Comparison of ENCODE assay signal across 18 cellular contexts in the genomic region with DNA sequence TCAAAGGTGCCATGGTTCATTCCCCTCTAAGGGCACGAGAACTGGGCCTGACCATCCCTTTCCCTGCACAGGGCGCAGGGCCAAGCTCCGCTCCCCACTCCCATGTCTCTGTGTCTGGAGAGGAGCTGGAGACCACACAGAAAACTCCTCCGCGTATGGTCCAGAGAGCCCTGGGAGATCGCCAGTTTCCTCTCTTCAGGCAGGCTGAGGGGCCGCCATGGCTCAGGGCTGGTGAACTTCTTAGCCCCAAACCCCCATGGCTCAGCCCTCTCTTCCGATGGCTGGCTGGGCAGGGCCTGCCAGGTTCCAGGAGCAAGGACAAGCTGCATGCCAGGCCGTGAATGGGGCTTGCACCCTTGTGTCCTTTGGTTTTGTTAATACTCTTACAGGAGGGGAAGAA. TPM values are rescaled to one million over a fixed set of nuclear protein-coding genes. Genes with fewer than 3 reads are reported as not detected.
DNase-seq lines count a peak whose midpoint lies in the region; ATAC-seq, FAIRE-seq and TF ChIP-seq lines count a peak whose summit lies in the region.
"Had no signal": no experiment of that assay in that cellular context is flagged by ENCODE, and none has a peak within 500 bp of the region (broad histone marks: within the 10 kb centered on the region; RNA-seq: fewer than 3 reads in every experiment).

No MANE protein-coding gene starts in this region.

- TF ChIP-seq CTCF in H1 (IDR thresholded peaks at IDR 0.05; ENCODE audit: control extremely low read depth in 1 of 3, insufficient read depth in 1 of 3, low read depth in 1 of 3, low read length in 3 of 3) (no peak), spleen (IDR thresholded peaks at IDR 0.05 in 8 of 11, conservative IDR thresholded peaks at IDR 0.05 in 3 of 11) (no peak)
- TF ChIP-seq CTCF in activated CD8-positive, alpha-beta T cell treated with anti-CD3 and anti-CD28 coated beads for 36 hours (IDR thresholded peaks at IDR 0.05), result no peak

- H2BK12ac ChIP-seq in H1 (ENCODE audit: low read depth, low read length), result no peak overlapping the region

- CTCF ChIA-PET in H1 (lab: Charles Lee; ENCODE audit: partially characterized antibody), result interaction anchor here (1.0 to 1.8 kb wide), 6 partner anchors 9 to 422 kb away, joined by 3 to 8 read pairs (median 3); no protein-coding TSS in a partner anchor
- CTCF ChIA-PET in activated CD8-positive, alpha-beta T cell treated with anti-CD3 and anti-CD28 coated beads for 36 hours (lab: Charles Lee), result no interaction called here

- no peak overlapping the region for H3K4me2 ChIP-seq in H1 (ENCODE audit: insufficient read depth in 1 of 2, low read depth in 2 of 2, low read length in 2 of 2)

- H3K79me2 ChIP-seq in H1 (ENCODE audit: control insufficient read depth in 1 of 2, insufficient read depth in 2 of 2, low read length in 2 of 2), result no peaks in the 10 kb centered on the region

- no peaks in the 10 kb centered on the region for H3K23me2 ChIP-seq in H1 (ENCODE audit: low read depth, low read length)

- H4K91ac ChIP-seq in H1 (replicated peaks; ENCODE audit: insufficient read length, low read length), result no peak overlapping the region

- POLR2A ChIA-PET in H1 (lab: Charles Lee; ENCODE audit: partially characterized antibody), result no interaction called here
- POLR2A ChIA-PET in activated CD8-positive, alpha-beta T cell treated with anti-CD3 and anti-CD28 coated beads for 36 hours (lab: Charles Lee), result interaction anchor here (1.1 kb wide), 1 partner anchor 11 kb away, joined by 3 read pairs; no protein-coding TSS in a partner anchor

- no peak overlapping the region for H3K4me3 Mint-ChIP-seq in activated CD8-positive, alpha-beta T cell treated with anti-CD3 and anti-CD28 coated beads for 36 hours

- peak in 1 of 2 donors; percentile 3 for ATAC-seq in right cardiac atrium
- ATAC-seq in activated CD8-positive, alpha-beta T cell treated with anti-CD3 and anti-CD28 coated beads for 36 hours, result no peak
- ATAC-seq: GM12878 had no signal

- H2BK120ac ChIP-seq in H1 (replicated peaks; ENCODE audit: low read depth, low read length), result no peak overlapping the region

- WGBS in H1 (ENCODE audit: extremely low coverage in 1 of 2, insufficient coverage in 1 of 2, insufficient read length in 1 of 2, insufficient replicate concordance in 2 of 2, low coverage in 1 of 2, low lambda C conversion rate in 2 of 2, missing lambda C conversion rate in 1 of 2), 2 experiments, result 85% methylated on average over 9 of the region's 9 CpGs; no CpG with 5 or more reads in 1 of the 2 experiments
- WGBS in right cardiac atrium, result 67% methylated on average over 9 of the region's 9 CpGs
- 78 to 83% (median 82%) methylated on average over 9 of the region's 9 CpGs for WGBS in spleen, 5 donors

- TF ChIP-seq POLR2A in H1 (IDR thresholded peaks at IDR 0.05; ENCODE audit: control extremely low read depth in 1 of 2, low read depth in 2 of 2, low read length in 2 of 2), result no peak
- TF ChIP-seq POLR2A in spleen (IDR thresholded peaks at IDR 0.05), result no peak

- H3K27ac ChIP-seq in SJCRH30, result peak overlapping the region; percentile 86
- no peak overlapping the region for H3K27ac ChIP-seq in H1 (ENCODE audit: low read depth, low read length)
- peak overlapping the region; percentile 7 for H3K27ac ChIP-seq in right cardiac atrium (ENCODE audit: low read length)
- no peak overlapping the region for H3K27ac ChIP-seq in spleen
- H3K27ac ChIP-seq: C4-2B had no signal

- H2BK20ac ChIP-seq in H1 (ENCODE audit: low read length), result 0 out of 2 replicates have a peak overlapping the region, but pooled peaks have one; percentile 18

- H3K4me1 ChIP-seq in SJCRH30 (peaks cover 36% of the 10 kb centered on the region), H1 (replicated peaks in 1 of 4; ENCODE audit: control insufficient read depth in 3 of 4, insufficient read depth in 4 of 4, low read length in 3 of 4) (peaks cover 0 to 5% (median 1%) of the 10 kb centered on the region in 4 experiments; a peak in 1 of 7 replicates), right cardiac atrium (ENCODE audit: control insufficient read depth, insufficient read depth, low read length) (no peaks in the 10 kb centered on the region), spleen (no peaks in the 10 kb centered on the region)

- H3K23ac ChIP-seq in H1 (ENCODE audit: insufficient read length), result no peak overlapping the region

- no peaks in the 10 kb centered on the region for H3K4me1 Mint-ChIP-seq in activated CD8-positive, alpha-beta T cell treated with anti-CD3 and anti-CD28 coated beads for 36 hours (ENCODE audit: low read depth)

- no peaks in the 10 kb centered on the region for H3K79me1 ChIP-seq in H1 (ENCODE audit: low read depth, low read length)

- no peak overlapping the region for H3K9ac ChIP-seq in H1 (replicated peaks in 1 of 4; ENCODE audit: extremely low read depth in 1 of 4, low read depth in 3 of 4, low read length in 3 of 4)

- no peak for FAIRE-seq in H1 (lab: Jason Lieb, UNC)
- FAIRE-seq: GM12878, RCC 7860 had no signal

- H2BK5ac ChIP-seq in H1 (ENCODE audit: low read depth, low read length), result no peak overlapping the region

- no peak overlapping the region for H2AFZ ChIP-seq in H1 (ENCODE audit: low read length)

- TF ChIP-seq RAD21 in H1 (IDR thresholded peaks at IDR 0.05 in 1 of 2, conservative IDR thresholded peaks at IDR 0.05 in 1 of 2; ENCODE audit: low read depth in 2 of 2, low read length in 2 of 2), result no peak

- H3K36me3 ChIP-seq in SJCRH30 (peaks cover 3% of the 10 kb centered on the region; the same call in 1 of the 2 replicates), H1 (ENCODE audit: control insufficient read depth in 2 of 4, insufficient read depth in 4 of 4, low read length in 3 of 4) (peaks cover 0 to under 1% (median 0%) of the 10 kb centered on the region in 4 experiments; a peak in 2 of 8 replicates), spleen (peaks cover 0 to 10% (median 0%) of the 10 kb centered on the region in 6 donors)

- H2BK15ac ChIP-seq in H1 (ENCODE audit: low read length), result no peak overlapping the region

- no peak overlapping the region for H3K14ac ChIP-seq in H1 (ENCODE audit: insufficient read length)

- H3K27me3 Mint-ChIP-seq in activated CD8-positive, alpha-beta T cell treated with anti-CD3 and anti-CD28 coated beads for 36 hours, result no peaks in the 10 kb centered on the region

- TF ChIP-seq EP300 in H1 (IDR thresholded peaks at IDR 0.05; ENCODE audit: borderline replicate concordance in 1 of 2, low read depth in 2 of 2, low read length in 2 of 2), result no peak

- H3K27me3 ChIP-seq in SJCRH30 (no peaks in the 10 kb centered on the region), H1 (replicated peaks in 1 of 4; ENCODE audit: control insufficient read depth in 3 of 4, extremely low read depth in 1 of 4, insufficient read depth in 3 of 4, low read length in 3 of 4) (no peaks in the 10 kb centered on the region), right cardiac atrium (ENCODE audit: control insufficient read depth, insufficient read depth) (no peaks in the 10 kb centered on the region), spleen (replicated peaks in 1 of 7) (no peaks in the 10 kb centered on the region)

- no peaks in the 10 kb centered on the region for H3K9me3 ChIP-seq in SJCRH30 (replicated peaks)
- H3K9me3 ChIP-seq in H1 (ENCODE audit: insufficient read depth in 2 of 2, low read depth in 1 of 2, low read length in 1 of 2), result peaks cover 0 to 5% of the 10 kb centered on the region in 2 experiments; a peak in 1 of 4 replicates
- no peaks in the 10 kb centered on the region for H3K9me3 ChIP-seq in right cardiac atrium (ENCODE audit: control insufficient read depth, low read length)
- peaks cover 0 to 8% (median 3%) of the 10 kb centered on the region in 8 donors for H3K9me3 ChIP-seq in spleen

- no peak overlapping the region for H3K18ac ChIP-seq in H1 (ENCODE audit: extremely low read depth, low read length)

- H3K27ac Mint-ChIP-seq in activated CD8-positive, alpha-beta T cell treated with anti-CD3 and anti-CD28 coated beads for 36 hours, result no peak overlapping the region

- H2AK5ac ChIP-seq in H1 (ENCODE audit: low read depth, low read length), result no peak overlapping the region

- no peaks in the 10 kb centered on the region for H3K9me3 Mint-ChIP-seq in activated CD8-positive, alpha-beta T cell treated with anti-CD3 and anti-CD28 coated beads for 36 hours

- no peak overlapping the region for H4K5ac ChIP-seq in H1 (ENCODE audit: insufficient read length, low read depth, low read length)

- no peak overlapping the region for H3K56ac ChIP-seq in H1 (replicated peaks; ENCODE audit: insufficient read length, low read depth, low read length)

- H3K4ac ChIP-seq in H1 (replicated peaks; ENCODE audit: insufficient read length, low read depth, low read length), result no peak overlapping the region

- intact Hi-C loops in right cardiac atrium (cut with DNase I), result no loop called here
- intact Hi-C loops in spleen (cut with DNase I; ENCODE audit: low total_unique reads), result no loop called here
- intact Hi-C loops in activated CD8-positive, alpha-beta T cell treated with anti-CD3 and anti-CD28 coated beads for 36 hours (cut with micrococcal nuclease), result no loop called here

- peak in 1 of 2 experiments; percentile 23 for DNase-seq in SJCRH30
- DNase-seq in H1 (ENCODE audit: low read depth in 1 of 2, low spot score in 2 of 2), result no peak
- no peak for DNase-seq in right cardiac atrium
- DNase-seq in spleen, result peak; percentile 50
- no peak for DNase-seq in activated CD8-positive, alpha-beta T cell treated with anti-CD3 and anti-CD28 coated beads for 36 hours
- no peak for DNase-seq in middle frontal gyrus (ENCODE audit: extremely low spot score, low spot score)
- no peak for DNase-seq in COLO668 (lab: John Stamatoyannopoulos, UW; ENCODE audit: unreplicated experiment)
- DNase-seq: DMS 273 treated with DMSO at 0.1 percent for 48 hours, GDM1, GOT3, NCI-H1092, NCI-H146, NCI-H2081, NCI-H524, SIG-M5 had no signal

- no peaks in the 10 kb centered on the region for H4K20me1 ChIP-seq in H1 (replicated peaks in 1 of 2; ENCODE audit: control insufficient read depth in 1 of 2, insufficient read depth in 2 of 2, low read length in 2 of 2)

- no peak overlapping the region for H4K8ac ChIP-seq in H1 (ENCODE audit: extremely low read depth, insufficient read depth, low read length)

- H3K4me3 ChIP-seq in SJCRH30 (no peak overlapping the region), H1 (ENCODE audit: extremely low read depth in 1 of 4, insufficient read depth in 2 of 4, low read depth in 3 of 4, low read length in 4 of 4) (no peak overlapping the region), right cardiac atrium (ENCODE audit: low read length) (no peak overlapping the region), spleen (no peak overlapping the region)
- H3K4me3 ChIP-seq: GM12878 had no signal

- H3K36me3 Mint-ChIP-seq in activated CD8-positive, alpha-beta T cell treated with anti-CD3 and anti-CD28 coated beads for 36 hours (ENCODE audit: low read depth), result no peaks in the 10 kb centered on the region

RNA-seq across cellular contexts. Expression of a gene that starts 52.9 kb away (rescaled TPM):
- total RNA-seq in SJCRH30 (2014; rRNA removed; shearing (Covaris generic)), result 6.2 and 7.7 TPM in 2 replicates
- total RNA-seq in H1 (2021; fragmentation: NEBNext Ultra II Directional; extraction: Animal tissue kit (Norgen Biotek cat#: 25700)), result 12.2 and 12.9 TPM in 2 replicates
- polyA plus RNA-seq in H1 (2011; rRNA removed), result 5.1 and 7.2 TPM in 2 replicates
- 7.2 TPM for polyA plus RNA-seq in H1 (2011; cell fraction: cytosol; rRNA removed)
- 7.4 TPM for polyA plus RNA-seq in H1 (2011; cell fraction: nucleus; rRNA removed)
- polyA plus RNA-seq in H1 (2012, experiment 1 of 2), result 6.0 to 13.9 TPM (median 8.5 TPM) in 4 replicates
- 2.2 TPM for polyA plus RNA-seq in H1 (2012, experiment 2 of 2)
- 9.0 TPM for polyA plus RNA-seq in H1 (2013, experiment 1 of 2)
- polyA plus RNA-seq in H1 (2013, experiment 2 of 2), result 7.3 TPM
- polyA minus RNA-seq in H1 (2011; rRNA and poly(A)+ RNA removed), result 6.4 and 9.0 TPM in 2 replicates
- polyA minus RNA-seq in H1 (2011; cell fraction: cytosol; rRNA and poly(A)+ RNA removed), result 10.0 TPM
- 10.2 TPM for polyA minus RNA-seq in H1 (2011; cell fraction: nucleus; rRNA and poly(A)+ RNA removed)
- 10 to 100 TPM; 19.4 to 27.7 (median 24.6) TPM for total RNA-seq in right cardiac atrium
- polyA plus RNA-seq in right cardiac atrium, result 22.4 TPM
- 10 to 100 TPM; 16.9 to 20.9 (median 19.2) TPM for total RNA-seq in spleen
- polyA plus RNA-seq in spleen, result 1 to 10 TPM; 3.9 to 8.6 (median 8.2) TPM
- total RNA-seq in activated CD8-positive, alpha-beta T cell treated with anti-CD3 and anti-CD28 coated beads for 36 hours, result 10 to 100 TPM; 16.8 to 17.7 TPM

Comparison
In these comparisons a context has a peak if more than half of its experiments do, and no peak if none do; other contexts are left out.
1. H3K27ac ChIP-seq: peak in SJCRH30 (single experiment) and right cardiac atrium (single experiment); none in H1 (single experiment) and spleen (0 of 8).